In genomic region chr6:53119772-53120409, GRCh38 we compare ENCODE assay signal across 10 cellular contexts. TPM values are rescaled to one million over a fixed set of nuclear protein-coding genes. Genes with fewer than 3 reads are reported as not detected.
DNase-seq lines count a peak whose midpoint lies in the region; ATAC-seq, FAIRE-seq and TF ChIP-seq lines count a peak whose summit lies in the region.
"Had no signal": no experiment of that assay in that cellular context is flagged by ENCODE, and none has a peak within 500 bp of the region (broad histone marks: within the 10 kb centered on the region; RNA-seq: fewer than 3 reads in every experiment).

No MANE protein-coding gene starts in this region.

- H3K79me2 ChIP-seq in keratinocyte (ENCODE audit: control insufficient read depth, insufficient read depth, low read length): no peaks in the 10 kb centered on the region

- H3K36me3 ChIP-seq in keratinocyte (ENCODE audit: control insufficient read depth in 2 of 2, extremely low read depth in 1 of 2, insufficient read depth in 2 of 2, low read length in 2 of 2): no peaks in the 10 kb centered on the region

- in situ Hi-C loops in astrocyte of the spinal cord (cut with HindIII; ENCODE audit: low sequenced_read_pairs): no loop called here

- H4K20me1 ChIP-seq in keratinocyte (ENCODE audit: control insufficient read depth, extremely low read depth, insufficient read depth, low read length): no peaks in the 10 kb centered on the region

- no peak for TF ChIP-seq CTCF in AG10803 (conservative IDR thresholded peaks at IDR 0.05; ENCODE audit: low read length)
- no peak for TF ChIP-seq CTCF in astrocyte of the spinal cord (IDR thresholded peaks at IDR 0.05; ENCODE audit: low read depth, low read length)
- no peak for TF ChIP-seq CTCF in keratinocyte (optimal IDR thresholded peaks at IDR 0.05 in 1 of 3, IDR thresholded peaks at IDR 0.05 in 1 of 3, conservative IDR thresholded peaks at IDR 0.05 in 1 of 3; ENCODE audit: extremely low read depth in 1 of 3, insufficient read depth in 2 of 3, low read length in 3 of 3)

- no peaks in the 10 kb centered on the region for H3K9me3 ChIP-seq in keratinocyte (ENCODE audit: control insufficient read depth, low read depth, low read length)

- H3K4me3 ChIP-seq in AG10803 (ENCODE audit: low read length) (no peak overlapping the region), astrocyte of the spinal cord (ENCODE audit: low read depth, low read length) (no peak overlapping the region), keratinocyte (ENCODE audit: control insufficient read depth in 2 of 3, extremely low read depth in 1 of 3, insufficient read depth in 2 of 3, low read depth in 1 of 3, low read length in 3 of 3) (no peak overlapping the region)
- H3K4me3 ChIP-seq: lung had no signal

- no peak for ATAC-seq in HG02970 (IDR thresholded peaks at IDR 0.05; ENCODE audit: low FRiP score, unreplicated experiment)

- H3K9ac ChIP-seq in keratinocyte (ENCODE audit: control insufficient read depth, extremely low read depth, insufficient read depth, low read length): no peak overlapping the region

- H2AFZ ChIP-seq in keratinocyte (ENCODE audit: control insufficient read depth, low read length): no peak overlapping the region

- no peaks in the 10 kb centered on the region for H3K9me1 ChIP-seq in keratinocyte (ENCODE audit: control insufficient read depth, extremely low read depth, insufficient read depth, low read length)

- peak overlapping the region; percentile 5 for H3K27ac ChIP-seq in keratinocyte (ENCODE audit: control insufficient read depth, insufficient read depth, low read length)

- peak overlapping the region; percentile 1 for H3K4me2 ChIP-seq in keratinocyte (ENCODE audit: control insufficient read depth, extremely low read depth, insufficient read depth, low read depth, low read length)

- DNase-seq in AG10803 (ENCODE audit: low read depth) (peak; percentile 67), LoVo (ENCODE audit: low spot score) (peak; percentile 60), astrocyte of the spinal cord (ENCODE audit: low read depth, low spot score) (peak; percentile 42), keratinocyte (ENCODE audit: low read depth, low spot score) (no peak), SKM-1 (lab: John Stamatoyannopoulos, UW; ENCODE audit: unreplicated experiment) (no peak)
- DNase-seq in stimulated activated CD4-positive, alpha-beta T cell treated with anti-CD3 and anti-CD28 coated beads, Interleukin-15, amount 100 ng/mL, for 24 hours: no peak
- DNase-seq in NK-92 treated with Interleukin-12 subunit alpha and Interleukin-12 subunit beta, amount 100 ng/mL, for 24 hours (lab: John Stamatoyannopoulos, UW): no peak
- DNase-seq: activated CD4-positive, alpha-beta T cell treated with anti-CD3 and anti-CD28 coated beads, Interleukin-2, amount 50 U/mL, for 4 hours had no signal

- dilution Hi-C loops in keratinocyte (cut with MboI; ENCODE audit: extremely low pct_ligation_motif_present, low sequenced_read_pairs): no loop called here

- peaks cover 13% of the 10 kb centered on the region for H3K4me1 ChIP-seq in keratinocyte (ENCODE audit: control insufficient read depth, extremely low read depth, insufficient read depth, low read length)

- FAIRE-seq in keratinocyte (lab: Jason Lieb, UNC): peak; percentile 62

- H3K27me3 ChIP-seq in keratinocyte (ENCODE audit: control insufficient read depth, extremely low read depth, insufficient read depth, low read length): no peaks in the 10 kb centered on the region

RNA-seq across cellular contexts. Expression of gene GCM1, which starts 28.8 kb away (rescaled TPM):
- polyA plus RNA-seq in keratinocyte: not detected in 3 replicates
- polyA plus RNA-seq in keratinocyte (2011; ENCODE audit: low read depth): not detected
- not detected in 2 replicates for polyA plus RNA-seq in keratinocyte (2011; cell fraction: cytosol; rRNA removed)
- polyA plus RNA-seq in keratinocyte (2011; cell fraction: nucleus; rRNA removed): not detected in 2 replicates
- 0.07 TPM in 1 of 2 replicates, not detected in the other for polyA plus RNA-seq in keratinocyte (2012; ENCODE audit: low replicate concordance)
- not detected in 3 replicates for polyA minus RNA-seq in keratinocyte
- polyA minus RNA-seq in keratinocyte (2011; cell fraction: cytosol; rRNA and poly(A)+ RNA removed): not detected
- not detected in 2 replicates for polyA minus RNA-seq in keratinocyte (2011; cell fraction: nucleus; rRNA and poly(A)+ RNA removed)

RNA-seq across cellular contexts. Expression of gene FBXO9, which starts 54.7 kb away (rescaled TPM):
- polyA plus RNA-seq in keratinocyte: 51.5 to 71.8 TPM (median 52.1 TPM) in 3 replicates
- 52.7 TPM for polyA plus RNA-seq in keratinocyte (2011; ENCODE audit: low read depth)
- polyA plus RNA-seq in keratinocyte (2011; cell fraction: cytosol; rRNA removed): 33.6 and 50.0 TPM in 2 replicates
- 111 and 144 TPM in 2 replicates for polyA plus RNA-seq in keratinocyte (2011; cell fraction: nucleus; rRNA removed)
- polyA plus RNA-seq in keratinocyte (2012; ENCODE audit: low replicate concordance): 25.5 and 36.4 TPM in 2 replicates
- polyA minus RNA-seq in keratinocyte: 28.5 to 38.0 TPM (median 29.0 TPM) in 3 replicates
- 42.2 TPM for polyA minus RNA-seq in keratinocyte (2011; cell fraction: cytosol; rRNA and poly(A)+ RNA removed)
- polyA minus RNA-seq in keratinocyte (2011; cell fraction: nucleus; rRNA and poly(A)+ RNA removed): 16.0 and 31.1 TPM in 2 replicates

RNA-seq across cellular contexts. Expression of gene CILK1, which starts 58.3 kb away (rescaled TPM):
- polyA plus RNA-seq in keratinocyte: 3.6 to 5.6 TPM (median 5.0 TPM) in 3 replicates
- 0.77 TPM for polyA plus RNA-seq in keratinocyte (2011; ENCODE audit: low read depth)
- polyA plus RNA-seq in keratinocyte (2011; cell fraction: cytosol; rRNA removed): 3.2 and 5.6 TPM in 2 replicates
- polyA plus RNA-seq in keratinocyte (2011; cell fraction: nucleus; rRNA removed): 4.1 TPM in 2 replicates
- polyA plus RNA-seq in keratinocyte (2012; ENCODE audit: low replicate concordance): 1.8 and 3.4 TPM in 2 replicates
- 2.8 to 6.0 TPM (median 4.3 TPM) in 3 replicates for polyA minus RNA-seq in keratinocyte
- 3.8 TPM for polyA minus RNA-seq in keratinocyte (2011; cell fraction: cytosol; rRNA and poly(A)+ RNA removed)
- polyA minus RNA-seq in keratinocyte (2011; cell fraction: nucleus; rRNA and poly(A)+ RNA removed): 2.1 and 4.9 TPM in 2 replicates

Comparison
In these comparisons a context has a peak if more than half of its experiments do, and no peak if none do; other contexts are left out.
1. DNase-seq: peak in AG10803 (single experiment), LoVo (single experiment) and astrocyte of the spinal cord (single experiment); none in keratinocyte (single experiment), stimulated activated CD4-positive, alpha-beta T cell treated with anti-CD3 and anti-CD28 coated beads, Interleukin-15, amount 100 ng/mL, for 24 hours (single experiment), NK-92 treated with Interleukin-12 subunit alpha and Interleukin-12 subunit beta, amount 100 ng/mL, for 24 hours (single experiment) and SKM-1 (single experiment).